ENCODE assay signal across 8 cellular contexts in genomic region chr12:76158518-76159321, GRCh38.
A peak's percentile ranks its signal among the peaks of the same experiment; 100 is the strongest.
DNase-seq lines count a peak whose midpoint lies in the region; ATAC-seq and TF ChIP-seq lines count a peak whose summit lies in the region.

No MANE protein-coding gene starts in this region.

- TF ChIP-seq CTCF in activated CD8-positive, alpha-beta T cell treated with anti-CD3 and anti-CD28 coated beads for 36 hours (IDR thresholded peaks at IDR 0.05): peak; percentile 35
- peak; percentile 58 for TF ChIP-seq CTCF in epithelial cell of esophagus (IDR thresholded peaks at IDR 0.05; ENCODE audit: insufficient read depth, low read depth, low read length, missing control alignments)

- ATAC-seq in HG02678 (IDR thresholded peaks at IDR 0.05; ENCODE audit: unreplicated experiment) (peak; percentile 97), naive B cell (ENCODE audit: low read depth in 2 of 2) (peak; percentile 98)
- ATAC-seq in activated CD8-positive, alpha-beta T cell treated with anti-CD3 and anti-CD28 coated beads for 36 hours: peak; percentile 95
- ATAC-seq in stimulated activated naive CD8-positive, alpha-beta T cell treated with anti-CD3 and anti-CD28 coated beads, Interleukin-15, Interleukin-2, amounts not matched to agents 100 U/mL and 50 U/mL, for 24 hours: peak; percentile 99

- no peaks in the 10 kb centered on the region for H3K36me3 Mint-ChIP-seq in activated CD8-positive, alpha-beta T cell treated with anti-CD3 and anti-CD28 coated beads for 36 hours (ENCODE audit: low read depth)
- H3K36me3 Mint-ChIP-seq in naive B cell: no peaks in the 10 kb centered on the region

- H3K4me3 ChIP-seq in epithelial cell of esophagus (ENCODE audit: low read length): no peak overlapping the region

- intact Hi-C loops in activated CD8-positive, alpha-beta T cell treated with anti-CD3 and anti-CD28 coated beads for 36 hours (cut with micrococcal nuclease): loop anchor here (2.0 to 5.0 kb wide), 2 partner anchors 74 to 119 kb away; partner anchors contain the start of gene NAP1L1

- peaks cover 7% of the 10 kb centered on the region for H3K27me3 Mint-ChIP-seq in activated CD8-positive, alpha-beta T cell treated with anti-CD3 and anti-CD28 coated beads for 36 hours
- no peaks in the 10 kb centered on the region for H3K27me3 Mint-ChIP-seq in naive B cell

- peak; percentile 35 for DNase-seq in NCI-H748 (lab: John Stamatoyannopoulos, UW; ENCODE audit: unreplicated experiment)
- no peak for DNase-seq in NCI-H748 treated with DMSO at 0.1 percent for 48 hours (lab: John Stamatoyannopoulos, UW)
- peak; percentile 8 for DNase-seq in NCI-H2107 (lab: John Stamatoyannopoulos, UW)
- DNase-seq in activated CD8-positive, alpha-beta T cell treated with anti-CD3 and anti-CD28 coated beads for 36 hours: peak; percentile 94
- DNase-seq in epithelial cell of esophagus (ENCODE audit: low read depth): peak; percentile 50
- peak; percentile 46 for DNase-seq in naive B cell
- peak; percentile 81 for DNase-seq in stimulated activated naive CD8-positive, alpha-beta T cell treated with anti-CD3 and anti-CD28 coated beads, Interleukin-15, Interleukin-2, amounts not matched to agents 100 U/mL and 50 U/mL, for 24 hours

- no peaks in the 10 kb centered on the region for H3K9me3 Mint-ChIP-seq in activated CD8-positive, alpha-beta T cell treated with anti-CD3 and anti-CD28 coated beads for 36 hours
- no peaks in the 10 kb centered on the region for H3K9me3 Mint-ChIP-seq in naive B cell

- H3K27ac Mint-ChIP-seq in activated CD8-positive, alpha-beta T cell treated with anti-CD3 and anti-CD28 coated beads for 36 hours: peak overlapping the region; percentile 40
- H3K27ac Mint-ChIP-seq in naive B cell: peak overlapping the region; percentile 52 to 92 (median 86)

- H3K4me3 Mint-ChIP-seq in activated CD8-positive, alpha-beta T cell treated with anti-CD3 and anti-CD28 coated beads for 36 hours: peak overlapping the region; percentile 41
- peak overlapping the region; percentile 73 to 90 (median 81) for H3K4me3 Mint-ChIP-seq in naive B cell

- CTCF ChIA-PET in activated CD8-positive, alpha-beta T cell treated with anti-CD3 and anti-CD28 coated beads for 36 hours (lab: Charles Lee): interaction anchor here (0.7 to 2.0 kb wide), 18 partner anchors 12 to 631 kb away, joined by 3 to 7 read pairs (median 3); partner anchors contain the start of gene BBS10

- H3K4me1 Mint-ChIP-seq in activated CD8-positive, alpha-beta T cell treated with anti-CD3 and anti-CD28 coated beads for 36 hours (ENCODE audit: low read depth): peaks cover 17% of the 10 kb centered on the region
- peaks cover 10 to 22% (median 11%) of the 10 kb centered on the region in 3 donors for H3K4me1 Mint-ChIP-seq in naive B cell

- POLR2A ChIA-PET in activated CD8-positive, alpha-beta T cell treated with anti-CD3 and anti-CD28 coated beads for 36 hours (lab: Charles Lee): interaction anchor here (0.5 to 1.5 kb wide), 11 partner anchors 12 to 637 kb away, joined by 3 to 16 read pairs (median 3); partner anchors contain the start of genes BBS10 and NAP1L1
